Comparison of ENCODE assay signal across 17 cellular contexts in the genomic region with DNA sequence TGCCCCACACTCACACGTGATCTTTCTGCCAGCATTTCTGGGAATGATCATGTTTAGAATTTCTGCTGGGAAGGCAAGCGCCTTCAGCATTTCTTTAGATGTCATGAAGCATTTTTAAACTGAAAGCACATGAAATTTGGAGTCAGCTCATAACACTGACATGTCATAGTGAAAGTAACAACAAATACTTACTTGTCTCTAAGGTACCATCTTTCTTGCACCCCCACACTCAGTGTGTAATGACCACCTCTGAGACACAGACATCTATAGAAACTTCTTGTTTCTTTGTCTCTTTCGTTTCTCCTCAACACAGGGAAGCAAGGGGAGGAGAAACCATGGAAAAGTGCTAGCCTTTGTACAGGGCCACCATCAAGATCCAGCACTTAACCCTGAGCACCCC.
DNase-seq lines count a peak whose midpoint lies in the region; ATAC-seq and TF ChIP-seq lines count a peak whose summit lies in the region.
"Had no signal": no experiment of that assay in that cellular context is flagged by ENCODE, and none has a peak within 500 bp of the region (broad histone marks: within the 10 kb centered on the region; RNA-seq: fewer than 3 reads in every experiment).

No MANE protein-coding gene starts in this region.

- in situ Hi-C loops in transverse colon (cut with MboI; ENCODE audit: low pct_ligation_motif_present in 1 of 4, low pct_unique_long_range_greater_than_20kb in 1 of 4, low sequenced_read_pairs in 3 of 4): loop anchor here in 3 of 4 donors (10.0 to 25.0 kb wide), 2 partner anchors 470 to 473 kb away; no protein-coding TSS in a partner anchor

- H3K4me3 ChIP-seq in transverse colon: no peak overlapping the region
- H3K4me3 ChIP-seq: PC-9 had no signal

- no peaks in the 10 kb centered on the region for H3K9me3 ChIP-seq in transverse colon
- H3K9me3 ChIP-seq: neutrophil had no signal

- TF ChIP-seq POLR2A in transverse colon (IDR thresholded peaks at IDR 0.05): no peak

- no peak for DNase-seq in activated naive CD8-positive, alpha-beta T cell treated with anti-CD3 and anti-CD28 coated beads, Interleukin-2, amount 50 U/mL, for 24 hours
- no peak for DNase-seq in activated naive CD8-positive, alpha-beta T cell treated with anti-CD3 and anti-CD28 coated beads for 36 hours
- DNase-seq in stimulated activated naive CD8-positive, alpha-beta T cell treated with anti-CD3 and anti-CD28 coated beads, Interleukin-15, amount 100 ng/mL, for 72 hours: no peak
- DNase-seq in transverse colon (no peak), NCI-H2081 (lab: John Stamatoyannopoulos, UW) (no peak), middle frontal gyrus (ENCODE audit: extremely low spot score, low spot score) (no peak)
- DNase-seq: activated CD4-positive, alpha-beta T cell treated with anti-CD3 and anti-CD28 coated beads for 4 hours; anterior cingulate cortex; CD8-positive, alpha-beta T cell; midbrain; NCI-H2029 treated with DMSO at 0.1 percent for 48 hours; NCI-H69; PC-9; T-helper 9 cell had no signal

- H3K27me3 Mint-ChIP-seq in activated naive CD8-positive, alpha-beta T cell treated with anti-CD3 and anti-CD28 coated beads, Interleukin-2, amount 50 U/mL, for 24 hours: no peaks in the 10 kb centered on the region
- H3K27me3 Mint-ChIP-seq in activated naive CD8-positive, alpha-beta T cell treated with anti-CD3 and anti-CD28 coated beads for 36 hours: no peaks in the 10 kb centered on the region
- H3K27me3 Mint-ChIP-seq in stimulated activated naive CD8-positive, alpha-beta T cell treated with anti-CD3 and anti-CD28 coated beads, Interleukin-15, amount 100 ng/mL, for 72 hours: no peaks in the 10 kb centered on the region

- H3K36me3 ChIP-seq in transverse colon: no peaks in the 10 kb centered on the region
- H3K36me3 ChIP-seq: neutrophil had no signal

- H3K4me1 Mint-ChIP-seq in activated naive CD8-positive, alpha-beta T cell treated with anti-CD3 and anti-CD28 coated beads, Interleukin-2, amount 50 U/mL, for 24 hours: peaks cover 5% of the 10 kb centered on the region
- peaks cover 4% of the 10 kb centered on the region for H3K4me1 Mint-ChIP-seq in activated naive CD8-positive, alpha-beta T cell treated with anti-CD3 and anti-CD28 coated beads for 36 hours
- H3K4me1 Mint-ChIP-seq in stimulated activated naive CD8-positive, alpha-beta T cell treated with anti-CD3 and anti-CD28 coated beads, Interleukin-15, amount 100 ng/mL, for 72 hours: peaks cover 12% of the 10 kb centered on the region

- no peak overlapping the region for H3K27ac ChIP-seq in transverse colon
- H3K27ac ChIP-seq: neutrophil, PC-9 had no signal

- no peaks in the 10 kb centered on the region for H3K36me3 Mint-ChIP-seq in activated naive CD8-positive, alpha-beta T cell treated with anti-CD3 and anti-CD28 coated beads, Interleukin-2, amount 50 U/mL, for 24 hours (ENCODE audit: low read depth)
- no peaks in the 10 kb centered on the region for H3K36me3 Mint-ChIP-seq in activated naive CD8-positive, alpha-beta T cell treated with anti-CD3 and anti-CD28 coated beads for 36 hours
- H3K36me3 Mint-ChIP-seq: CD8-positive, alpha-beta T cell had no signal

- peak; percentile 46 for ATAC-seq in activated naive CD8-positive, alpha-beta T cell treated with anti-CD3 and anti-CD28 coated beads, Interleukin-2, amount 50 U/mL, for 24 hours
- ATAC-seq in GM21360 (IDR thresholded peaks at IDR 0.05; ENCODE audit: unreplicated experiment) (peak; percentile 73), HG03280 (IDR thresholded peaks at IDR 0.05; ENCODE audit: unreplicated experiment) (peak; percentile 65)
- ATAC-seq in stimulated activated naive CD8-positive, alpha-beta T cell treated with anti-CD3 and anti-CD28 coated beads, Interleukin-15, amount 100 ng/mL, for 72 hours: peak; percentile 75
- ATAC-seq: CD8-positive, alpha-beta T cell had no signal

- intact Hi-C loops in transverse colon (cut with DNase I; ENCODE audit: low total_unique reads): no loop called here

- no peak for TF ChIP-seq EP300 in transverse colon (IDR thresholded peaks at IDR 0.05; ENCODE audit: low read depth)

- H3K4me3 Mint-ChIP-seq in activated naive CD8-positive, alpha-beta T cell treated with anti-CD3 and anti-CD28 coated beads, Interleukin-2, amount 50 U/mL, for 24 hours: no peak overlapping the region
- H3K4me3 Mint-ChIP-seq in activated naive CD8-positive, alpha-beta T cell treated with anti-CD3 and anti-CD28 coated beads for 36 hours: no peak overlapping the region
- H3K4me3 Mint-ChIP-seq in stimulated activated naive CD8-positive, alpha-beta T cell treated with anti-CD3 and anti-CD28 coated beads, Interleukin-15, amount 100 ng/mL, for 72 hours: no peak overlapping the region
- H3K4me3 Mint-ChIP-seq: CD8-positive, alpha-beta T cell had no signal

- no peaks in the 10 kb centered on the region for H3K27me3 ChIP-seq in transverse colon
- H3K27me3 ChIP-seq: neutrophil had no signal

- 71 to 90% methylated on average over 3 of the region's 3 CpGs for WGBS in transverse colon (ENCODE audit: low coverage in 1 of 2), 2 donors

- H3K9me3 Mint-ChIP-seq in activated naive CD8-positive, alpha-beta T cell treated with anti-CD3 and anti-CD28 coated beads, Interleukin-2, amount 50 U/mL, for 24 hours: no peaks in the 10 kb centered on the region
- no peaks in the 10 kb centered on the region for H3K9me3 Mint-ChIP-seq in activated naive CD8-positive, alpha-beta T cell treated with anti-CD3 and anti-CD28 coated beads for 36 hours
- peaks cover 0 to 5% of the 10 kb centered on the region in 2 donors for H3K9me3 Mint-ChIP-seq in stimulated activated naive CD8-positive, alpha-beta T cell treated with anti-CD3 and anti-CD28 coated beads, Interleukin-15, amount 100 ng/mL, for 72 hours
- H3K9me3 Mint-ChIP-seq: CD8-positive, alpha-beta T cell had no signal

- no peak for TF ChIP-seq CTCF in transverse colon (IDR thresholded peaks at IDR 0.05)

- peaks cover 0 to 5% (median 0%) of the 10 kb centered on the region in 4 donors for H3K4me1 ChIP-seq in transverse colon

- H3K27ac Mint-ChIP-seq in activated naive CD8-positive, alpha-beta T cell treated with anti-CD3 and anti-CD28 coated beads, Interleukin-2, amount 50 U/mL, for 24 hours: no peak overlapping the region
- H3K27ac Mint-ChIP-seq in activated naive CD8-positive, alpha-beta T cell treated with anti-CD3 and anti-CD28 coated beads for 36 hours: no peak overlapping the region
- H3K27ac Mint-ChIP-seq in stimulated activated naive CD8-positive, alpha-beta T cell treated with anti-CD3 and anti-CD28 coated beads, Interleukin-15, amount 100 ng/mL, for 72 hours: peak overlapping the region in 1 of 2 donors; percentile 71
- H3K27ac Mint-ChIP-seq: CD8-positive, alpha-beta T cell had no signal
